Comparison of ENCODE assay signal across 14 cellular contexts in genomic region chr1:10900691-10901090, GRCh38.
A peak's percentile ranks its signal among the peaks of the same experiment; 100 is the strongest.
DNase-seq lines count a peak whose midpoint lies in the region; ATAC-seq and TF ChIP-seq lines count a peak whose summit lies in the region.
"Had no signal": no experiment of that assay in that cellular context is flagged by ENCODE, and none has a peak within 500 bp of the region (broad histone marks: within the 10 kb centered on the region; RNA-seq: fewer than 3 reads in every experiment).

No MANE protein-coding gene starts in this region.

- peak overlapping the region; percentile 98 for H3K27ac Mint-ChIP-seq in Caco-2 (ENCODE audit: unreplicated experiment)

- H3K4me1 ChIP-seq in Caco-2 (peaks cover 38% of the 10 kb centered on the region), duodenal mucosa (ENCODE audit: control insufficient read depth in 1 of 2, insufficient read depth in 2 of 2, low read length in 2 of 2) (peaks cover 10 to 13% of the 10 kb centered on the region in 2 donors), mucosa of stomach (ENCODE audit: control insufficient read depth, insufficient read depth, low read length) (peaks cover 14% of the 10 kb centered on the region)
- H3K4me1 ChIP-seq: right lobe of liver had no signal

- POLR2A ChIA-PET in Caco-2 (lab: Charles Lee) = interaction anchor here (0.5 to 1.4 kb wide), 6 partner anchors 9 to 428 kb away, joined by 3 to 12 read pairs (median 4); partner anchors contain the start of gene TARDBP

- H3K4me1 Mint-ChIP-seq in Caco-2 (ENCODE audit: low read depth, unreplicated experiment) = peaks cover 25% of the 10 kb centered on the region

- DNase-seq in Caco-2 (peak; percentile 79 to 82), NB4 (ENCODE audit: low read depth) (peak; percentile 70), NCI-H774 (lab: John Stamatoyannopoulos, UW) (no peak), COLO829 (ENCODE audit: low spot score) (no peak)
- DNase-seq: activated T-cell treated with anti-CD3 and anti-CD28 coated beads, Interleukin-2, amount 50 U/mL, for 48 hours; foreskin fibroblast; NCI-H1694 had no signal

- TF ChIP-seq POLR2A in NB4 (IDR thresholded peaks at IDR 0.05; ENCODE audit: extremely low read depth, insufficient read length) = no peak

- H3K27ac ChIP-seq in duodenal mucosa (ENCODE audit: low read depth, low read length) = peak overlapping the region; percentile 20
- H3K27ac ChIP-seq: BLaER1, cardiac muscle cell, right lobe of liver had no signal

- H3K9me3 Mint-ChIP-seq in Caco-2 (ENCODE audit: unreplicated experiment) = no peaks in the 10 kb centered on the region

- no peaks in the 10 kb centered on the region for H3K9me3 ChIP-seq in Caco-2
- H3K9me3 ChIP-seq in duodenal mucosa (ENCODE audit: control insufficient read depth in 1 of 2, low read length in 2 of 2) = no peaks in the 10 kb centered on the region
- H3K9me3 ChIP-seq in mucosa of stomach (ENCODE audit: control insufficient read depth, low read length) = no peaks in the 10 kb centered on the region
- H3K9me3 ChIP-seq: BLaER1, right lobe of liver had no signal

- no peaks in the 10 kb centered on the region for H3K27me3 ChIP-seq in Caco-2 (replicated peaks; ENCODE audit: control insufficient read depth, insufficient read depth, low read length)
- H3K27me3 ChIP-seq in duodenal mucosa (ENCODE audit: control insufficient read depth in 1 of 2, insufficient read depth in 2 of 2, low read length in 2 of 2) = peaks cover 2 to 6% of the 10 kb centered on the region in 2 donors
- H3K27me3 ChIP-seq in mucosa of stomach (ENCODE audit: control insufficient read depth, insufficient read depth, low read length) = peaks cover 4% of the 10 kb centered on the region
- H3K27me3 ChIP-seq: cardiac muscle cell, right lobe of liver had no signal

- no peaks in the 10 kb centered on the region for H3K27me3 Mint-ChIP-seq in Caco-2 (ENCODE audit: insufficient read depth, unreplicated experiment)

- H3K9ac ChIP-seq in duodenal mucosa (ENCODE audit: low read depth in 1 of 2, low read length in 2 of 2) (no peak overlapping the region), mucosa of stomach (ENCODE audit: low read length) (peak overlapping the region; percentile 50)
- H3K9ac ChIP-seq: BLaER1 had no signal

- no TSS peak for BruUV-seq in Caco-2 (replicated peaks; lab: Mats Ljungman, UMichigan)

- H3K4me3 Mint-ChIP-seq in Caco-2 (ENCODE audit: unreplicated experiment) = peak overlapping the region; percentile 78

- TF ChIP-seq CTCF in Caco-2 (IDR thresholded peaks at IDR 0.05; ENCODE audit: insufficient read depth in 1 of 2, low read depth in 1 of 2, low read length in 1 of 2, severe bottlenecking in 1 of 2, unreplicated experiment in 1 of 2) = no peak
- TF ChIP-seq CTCF in NB4 (IDR thresholded peaks at IDR 0.05; ENCODE audit: low read depth, low read length) = no peak

- H3K36me3 Mint-ChIP-seq in Caco-2 (ENCODE audit: insufficient read depth, unreplicated experiment) = peaks cover 6% of the 10 kb centered on the region

- ATAC-seq in HG02973 (IDR thresholded peaks at IDR 0.05; ENCODE audit: unreplicated experiment) (no peak), HG03196 (IDR thresholded peaks at IDR 0.05; ENCODE audit: unreplicated experiment) (no peak)
- ATAC-seq: right lobe of liver had no signal

- H3K36me3 ChIP-seq in Caco-2 (ENCODE audit: control insufficient read depth, insufficient read depth, low read length) = no peaks in the 10 kb centered on the region
- H3K36me3 ChIP-seq in duodenal mucosa (ENCODE audit: control insufficient read depth in 1 of 2, insufficient read depth in 2 of 2, low read length in 2 of 2) = no peaks in the 10 kb centered on the region
- H3K36me3 ChIP-seq in mucosa of stomach (ENCODE audit: control insufficient read depth, insufficient read depth, low read length) = no peaks in the 10 kb centered on the region
- H3K36me3 ChIP-seq: BLaER1, cardiac muscle cell, right lobe of liver had no signal

- intact Hi-C loops in Caco-2 (cut with micrococcal nuclease; ENCODE audit: unreplicated experiment) = no loop called here

- no peak overlapping the region for H3K4me3 ChIP-seq in Caco-2 (ENCODE audit: low read depth, low read length)
- no peak overlapping the region for H3K4me3 ChIP-seq in NB4 (ENCODE audit: low read depth, low read length)
- H3K4me3 ChIP-seq in duodenal mucosa (ENCODE audit: low read depth in 1 of 2, low read length in 2 of 2) = peak overlapping the region; percentile 21 to 55
- H3K4me3 ChIP-seq in mucosa of stomach (ENCODE audit: low read length) = no peak overlapping the region
- H3K4me3 ChIP-seq: BLaER1, cardiac muscle cell, right lobe of liver had no signal

- CTCF ChIA-PET in Caco-2 (lab: Charles Lee) = interaction anchor here (0.6 kb wide), 1 partner anchor 285 kb away, joined by 3 read pairs; no protein-coding TSS in a partner anchor

Comparison
In these comparisons a context has a peak if more than half of its experiments do, and no peak if none do; other contexts are left out.
1. DNase-seq: peak in Caco-2 (2 of 2) and NB4 (single experiment); none in NCI-H774 (single experiment) and COLO829 (single experiment).
2. H3K4me3 ChIP-seq: peak in duodenal mucosa (2 of 2); none in Caco-2 (single experiment), NB4 (single experiment) and mucosa of stomach (single experiment).